21 cellular contexts compared by ENCODE assay signal in the genomic region with DNA sequence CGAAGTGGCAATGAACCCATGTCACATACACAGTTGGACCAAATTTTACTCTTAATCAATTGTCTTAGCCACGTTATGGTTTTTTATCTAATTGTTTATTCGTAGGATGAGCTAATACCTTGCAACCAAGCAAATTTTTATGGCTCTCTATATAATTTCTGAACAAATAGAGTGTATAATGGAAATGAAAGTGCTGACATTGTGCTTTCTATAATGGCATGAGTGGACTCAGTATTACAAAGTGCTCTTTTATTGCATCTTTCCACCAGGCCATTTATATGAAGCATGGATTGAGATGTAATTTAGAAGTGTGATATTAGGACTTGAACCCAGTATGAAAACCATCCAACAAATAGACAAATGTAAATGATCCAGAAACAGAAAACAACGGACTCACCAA.
A peak's percentile ranks its signal among the peaks of the same experiment; 100 is the strongest.
DNase-seq lines count a peak whose midpoint lies in the region; ATAC-seq, FAIRE-seq and TF ChIP-seq lines count a peak whose summit lies in the region.
"Had no signal": no experiment of that assay in that cellular context is flagged by ENCODE, and none has a peak within 500 bp of the region (broad histone marks: within the 10 kb centered on the region; RNA-seq: fewer than 3 reads in every experiment).

No MANE protein-coding gene starts in this region.

- WGBS in A549 (ENCODE audit: missing lambda C conversion rate): 5% methylated on average over 4 of the region's 4 CpGs

- H3K9ac ChIP-seq in endocrine pancreas (ENCODE audit: control insufficient read depth, insufficient read depth, low read length): no peak overlapping the region

- POLR2A ChIA-PET in A549 (lab: Yijun Ruan, JAX): no interaction called here

- DNase-seq in NCI-H1105 treated with DMSO at 0.1 percent for 48 hours (lab: John Stamatoyannopoulos, UW): peak; percentile 14
- no peak for DNase-seq in NCI-H1105 (lab: John Stamatoyannopoulos, UW)
- no peak for DNase-seq in A549 (ENCODE audit: low read depth in 1 of 2, low spot score in 1 of 2)
- DNase-seq in DMS79 treated with DMSO at 0.1 percent for 48 hours (lab: John Stamatoyannopoulos, UW): peak; percentile 31
- DNase-seq in stimulated activated CD8-positive, alpha-beta memory T cell treated with anti-CD3 and anti-CD28 coated beads, Interleukin-4, amount 100 ng/mL, for 48 hours: no peak
- DNase-seq: ACHN; BE2C; C1 segment of cervical spinal cord; CD4-positive, CD25-positive, alpha-beta regulatory T cell; CD8-positive, alpha-beta memory T cell; COR-L47; DMS 273 treated with DMSO at 0.1 percent for 48 hours; DND-41; EL; GOT3; H7; HFFc6 had no signal

- H3K4me1 ChIP-seq in A549 (no peaks in the 10 kb centered on the region), endocrine pancreas (ENCODE audit: control insufficient read depth, insufficient read depth, low read length) (no peaks in the 10 kb centered on the region)
- H3K4me1 ChIP-seq: BE2C had no signal

- no peak for TF ChIP-seq EP300 in A549 (IDR thresholded peaks at IDR 0.05)

- H3K4me3 ChIP-seq in A549: no peak overlapping the region
- peak overlapping the region; percentile 16 for H3K4me3 ChIP-seq in endocrine pancreas (ENCODE audit: control insufficient read depth, insufficient read depth, low read length)
- H3K4me3 ChIP-seq: GM12878 had no signal

- TF ChIP-seq POLR2A in A549 (IDR thresholded peaks at IDR 0.05; ENCODE audit: low read length): no peak

- no peaks in the 10 kb centered on the region for H3K27me3 ChIP-seq in endocrine pancreas (ENCODE audit: control insufficient read depth, insufficient read depth, low read length)
- H3K27me3 ChIP-seq: BE2C had no signal

- TF ChIP-seq CTCF in A549 (IDR thresholded peaks at IDR 0.05): no peak

- H3K9me3 ChIP-seq in A549 (no peaks in the 10 kb centered on the region), endocrine pancreas (ENCODE audit: control insufficient read depth, low read length) (no peaks in the 10 kb centered on the region)
- H3K9me3 ChIP-seq: BE2C had no signal

- H3K27ac ChIP-seq in A549: no peak overlapping the region
- H3K27ac ChIP-seq: HL-60 had no signal

- no peak for ATAC-seq in A549
- ATAC-seq: GM12878, HCT116 had no signal

- H3K36me3 ChIP-seq in endocrine pancreas (ENCODE audit: control insufficient read depth, insufficient read depth, low read length): no peaks in the 10 kb centered on the region
- H3K36me3 ChIP-seq: BE2C had no signal

- no peak for TF ChIP-seq RAD21 in A549 (conservative IDR thresholded peaks at IDR 0.05 in 1 of 2, IDR thresholded peaks at IDR 0.05 in 1 of 2)

- no peak for FAIRE-seq in A549 (lab: Jason Lieb, UNC)
- FAIRE-seq: GM12878 had no signal

- CTCF ChIA-PET in A549 (lab: Yijun Ruan, JAX): no interaction called here

- no peak overlapping the region for H3K4me2 ChIP-seq in A549

TF ChIP-seq in A549, 52 proteins besides CTCF, POLR2A, EP300 and RAD21:
- TF ChIP-seq, protein P1, sequence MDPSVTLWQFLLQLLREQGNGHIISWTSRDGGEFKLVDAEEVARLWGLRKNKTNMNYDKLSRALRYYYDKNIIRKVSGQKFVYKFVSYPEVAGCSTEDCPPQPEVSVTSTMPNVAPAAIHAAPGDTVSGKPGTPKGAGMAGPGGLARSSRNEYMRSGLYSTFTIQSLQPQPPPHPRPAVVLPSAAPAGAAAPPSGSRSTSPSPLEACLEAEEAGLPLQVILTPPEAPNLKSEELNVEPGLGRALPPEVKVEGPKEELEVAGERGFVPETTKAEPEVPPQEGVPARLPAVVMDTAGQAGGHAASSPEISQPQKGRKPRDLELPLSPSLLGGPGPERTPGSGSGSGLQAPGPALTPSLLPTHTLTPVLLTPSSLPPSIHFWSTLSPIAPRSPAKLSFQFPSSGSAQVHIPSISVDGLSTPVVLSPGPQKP (IDR thresholded peaks at IDR 0.05; ENCODE audit: low read depth, low read length): no peak
- TF ChIP-seq HOXA7 (CRISPR knock-in tag; IDR thresholded peaks at IDR 0.05) (no peak), MAFK (IDR thresholded peaks at IDR 0.05; ENCODE audit: partially characterized antibody) (peak; percentile 58), MYC (IDR thresholded peaks at IDR 0.05; ENCODE audit: borderline replicate concordance, low read length) (no peak), FOSL2 (IDR thresholded peaks at IDR 0.05) (no peak), FOSL2 (CRISPR knock-in tag; IDR thresholded peaks at IDR 0.05) (no peak)
- TF ChIP-seq, protein P2, sequence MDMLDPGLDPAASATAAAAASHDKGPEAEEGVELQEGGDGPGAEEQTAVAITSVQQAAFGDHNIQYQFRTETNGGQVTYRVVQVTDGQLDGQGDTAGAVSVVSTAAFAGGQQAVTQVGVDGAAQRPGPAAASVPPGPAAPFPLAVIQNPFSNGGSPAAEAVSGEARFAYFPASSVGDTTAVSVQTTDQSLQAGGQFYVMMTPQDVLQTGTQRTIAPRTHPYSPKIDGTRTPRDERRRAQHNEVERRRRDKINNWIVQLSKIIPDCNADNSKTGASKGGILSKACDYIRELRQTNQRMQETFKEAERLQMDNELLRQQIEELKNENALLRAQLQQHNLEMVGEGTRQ (IDR thresholded peaks at IDR 0.05): no peak

Comparison
In these comparisons a context has a peak if more than half of its experiments do, and no peak if none do; other contexts are left out.
1. DNase-seq: peak in NCI-H1105 treated with DMSO at 0.1 percent for 48 hours (single experiment) and DMS79 treated with DMSO at 0.1 percent for 48 hours (single experiment); none in NCI-H1105 (single experiment), A549 (0 of 2) and stimulated activated CD8-positive, alpha-beta memory T cell treated with anti-CD3 and anti-CD28 coated beads, Interleukin-4, amount 100 ng/mL, for 48 hours (single experiment).